ENCODE assay signal across 1 cellular context in the genomic region with DNA sequence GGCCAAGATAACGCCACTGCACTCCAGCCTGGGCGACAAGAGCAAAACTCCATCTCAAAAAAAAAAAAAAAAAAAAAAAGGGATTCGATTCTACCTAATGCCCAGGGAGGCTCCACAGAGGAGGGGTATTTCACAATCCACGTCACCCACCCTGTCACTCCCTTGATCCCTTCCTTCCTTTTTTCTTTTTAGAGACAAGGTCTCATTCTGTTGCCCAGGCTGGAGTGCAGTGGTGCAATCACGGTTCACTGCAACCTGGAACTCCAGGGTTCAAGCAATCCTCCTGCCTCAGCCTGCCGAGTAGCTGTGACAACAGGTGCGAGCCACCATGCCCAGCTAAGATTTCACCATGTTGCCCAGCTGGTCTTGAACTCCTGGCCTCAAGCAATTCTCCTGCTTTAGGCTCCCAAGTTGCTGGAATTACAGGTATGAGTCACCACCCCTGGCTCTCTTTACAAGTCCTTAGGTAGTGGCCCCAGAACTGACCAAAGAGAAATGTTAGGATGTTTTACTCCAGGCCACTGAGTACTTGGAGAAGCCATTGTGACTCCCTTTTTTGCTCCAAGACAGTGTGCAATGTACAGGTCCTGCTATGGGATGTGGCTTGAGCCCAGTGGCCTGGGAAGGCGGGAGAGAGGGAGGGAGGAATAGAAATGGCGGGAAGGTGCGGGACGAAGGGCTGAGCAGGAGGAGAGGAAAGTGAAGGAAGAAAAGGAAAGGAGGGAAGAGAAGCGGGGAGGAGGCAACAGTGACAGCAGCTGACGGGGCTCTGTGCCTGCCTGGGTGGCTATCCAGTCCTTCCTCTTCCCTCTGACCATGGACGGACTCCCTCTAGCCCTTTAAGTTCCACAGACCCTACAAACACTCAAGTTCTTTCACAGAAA.
TF ChIP-seq lines count a peak whose summit lies in the region.

No MANE protein-coding gene starts in this region.

TF ChIP-seq in HepG2, 621 proteins besides CTCF, POLR2A, EP300 and RAD21:
- TF ChIP-seq ZNF121 (CRISPR knock-in tag; IDR thresholded peaks at IDR 0.05) = no peak
- TF ChIP-seq CEBPB (IDR thresholded peaks at IDR 0.05; ENCODE audit: borderline replicate concordance, low read depth, low read length) = 0 out of 2 replicates have a peak, but pooled peaks have one; percentile 3
TF ChIP-seq in HepG2: peak in this region for 1.
